ENCODE assay signal across 22 cellular contexts in genomic region chr12:79515526-79515935, GRCh38.
DNase-seq lines count a peak whose midpoint lies in the region; FAIRE-seq and TF ChIP-seq lines count a peak whose summit lies in the region.
"Had no signal": no experiment of that assay in that cellular context is flagged by ENCODE, and none has a peak within 500 bp of the region (broad histone marks: within the 10 kb centered on the region; RNA-seq: fewer than 3 reads in every experiment).

No MANE protein-coding gene starts in this region.

- no peak for FAIRE-seq in H1 (lab: Jason Lieb, UNC)
- FAIRE-seq: A549, GM12892 had no signal

- H3K27me3 ChIP-seq in H1 (replicated peaks in 1 of 4; ENCODE audit: control insufficient read depth in 3 of 4, extremely low read depth in 1 of 4, insufficient read depth in 3 of 4, low read length in 3 of 4) (no peaks in the 10 kb centered on the region), WERI-Rb-1 (ENCODE audit: insufficient read depth, low read depth, severe bottlenecking) (no peaks in the 10 kb centered on the region)
- H3K27me3 ChIP-seq: BLaER1 had no signal

- 100% methylated on average over 1 of the region's 3 CpGs; no CpG with 5 or more reads in 1 of the 2 experiments for WGBS in H1 (ENCODE audit: extremely low coverage in 1 of 2, insufficient coverage in 1 of 2, insufficient read length in 1 of 2, insufficient replicate concordance in 2 of 2, low coverage in 1 of 2, low lambda C conversion rate in 2 of 2, missing lambda C conversion rate in 1 of 2), 2 experiments

- H3K23ac ChIP-seq in H1 (ENCODE audit: insufficient read length): no peak overlapping the region

- no peak overlapping the region for H2BK12ac ChIP-seq in H1 (ENCODE audit: low read depth, low read length)

- no peak overlapping the region for H3K14ac ChIP-seq in H1 (ENCODE audit: insufficient read length)

- H3K4me3 Mint-ChIP-seq in osteocyte (ENCODE audit: unreplicated experiment): no peak overlapping the region
- H3K4me3 Mint-ChIP-seq: CD4-positive, alpha-beta memory T cell had no signal

- no peak for TF ChIP-seq POLR2A in H1 (IDR thresholded peaks at IDR 0.05; ENCODE audit: control extremely low read depth in 1 of 2, low read depth in 2 of 2, low read length in 2 of 2)

- no peak for TF ChIP-seq EP300 in H1 (IDR thresholded peaks at IDR 0.05; ENCODE audit: borderline replicate concordance in 1 of 2, low read depth in 2 of 2, low read length in 2 of 2)

- H4K20me1 ChIP-seq in H1 (replicated peaks in 1 of 2; ENCODE audit: control insufficient read depth in 1 of 2, insufficient read depth in 2 of 2, low read length in 2 of 2): no peaks in the 10 kb centered on the region
- H4K20me1 ChIP-seq: BLaER1 had no signal

- no peaks in the 10 kb centered on the region for H3K79me1 ChIP-seq in H1 (ENCODE audit: low read depth, low read length)

- peaks cover 6% of the 10 kb centered on the region for H3K36me3 Mint-ChIP-seq in osteocyte (ENCODE audit: unreplicated experiment)

- TF ChIP-seq CTCF in H1 (IDR thresholded peaks at IDR 0.05; ENCODE audit: control extremely low read depth in 1 of 3, insufficient read depth in 1 of 3, low read depth in 1 of 3, low read length in 3 of 3) (no peak), osteocyte (IDR thresholded peaks at IDR 0.05) (no peak), WERI-Rb-1 (IDR thresholded peaks at IDR 0.05; ENCODE audit: low read depth, low read length) (no peak)

- H3K56ac ChIP-seq in H1 (replicated peaks; ENCODE audit: insufficient read length, low read depth, low read length): no peak overlapping the region

- H3K4me3 ChIP-seq in H1 (ENCODE audit: extremely low read depth in 1 of 4, insufficient read depth in 2 of 4, low read depth in 3 of 4, low read length in 4 of 4) (no peak overlapping the region), WERI-Rb-1 (ENCODE audit: low read depth, low read length) (no peak overlapping the region)
- H3K4me3 ChIP-seq: A549, BLaER1, HAP-1 had no signal

- H3K4me2 ChIP-seq in H1 (ENCODE audit: insufficient read depth in 1 of 2, low read depth in 2 of 2, low read length in 2 of 2): no peak overlapping the region
- H3K4me2 ChIP-seq: A549, BLaER1 had no signal

- no peaks in the 10 kb centered on the region for H3K27me3 Mint-ChIP-seq in osteocyte (ENCODE audit: unreplicated experiment)
- H3K27me3 Mint-ChIP-seq: CD4-positive, alpha-beta memory T cell had no signal

- no peak overlapping the region for H3K9ac ChIP-seq in H1 (replicated peaks in 1 of 4; ENCODE audit: extremely low read depth in 1 of 4, low read depth in 3 of 4, low read length in 3 of 4)
- H3K9ac ChIP-seq: BLaER1 had no signal

- H3K23me2 ChIP-seq in H1 (ENCODE audit: low read depth, low read length): no peaks in the 10 kb centered on the region

- H2BK120ac ChIP-seq in H1 (replicated peaks; ENCODE audit: low read depth, low read length): no peak overlapping the region

- no peak overlapping the region for H4K5ac ChIP-seq in H1 (ENCODE audit: insufficient read length, low read depth, low read length)

- H3K4me1 ChIP-seq in H1 (replicated peaks in 1 of 4; ENCODE audit: control insufficient read depth in 3 of 4, insufficient read depth in 4 of 4, low read length in 3 of 4): peaks cover 1 to 11% (median 4%) of the 10 kb centered on the region in 4 experiments; a peak in 3 of 7 replicates
- H3K4me1 ChIP-seq: A549, BLaER1, HAP-1 had no signal

- no peak for TF ChIP-seq RAD21 in H1 (IDR thresholded peaks at IDR 0.05 in 1 of 2, conservative IDR thresholded peaks at IDR 0.05 in 1 of 2; ENCODE audit: low read depth in 2 of 2, low read length in 2 of 2)

- POLR2A ChIA-PET in H1 (lab: Charles Lee; ENCODE audit: partially characterized antibody): no interaction called here

- no peak overlapping the region for H4K8ac ChIP-seq in H1 (ENCODE audit: extremely low read depth, insufficient read depth, low read length)

- no peak overlapping the region for H2AK5ac ChIP-seq in H1 (ENCODE audit: low read depth, low read length)

- no peak overlapping the region for H3K18ac ChIP-seq in H1 (ENCODE audit: extremely low read depth, low read length)

- H3K79me2 ChIP-seq in H1 (ENCODE audit: control insufficient read depth in 1 of 2, insufficient read depth in 2 of 2, low read length in 2 of 2): no peaks in the 10 kb centered on the region

- in situ Hi-C loops in KBM-7 (cut with MboI; ENCODE audit: low pct_unique_long_range_greater_than_20kb, low sequenced_read_pairs): no loop called here

- H3K27ac ChIP-seq in H1 (ENCODE audit: low read depth, low read length) (no peak overlapping the region), WERI-Rb-1 (no peak overlapping the region)
- H3K27ac ChIP-seq: BLaER1, RWPE1 had no signal

- CTCF ChIA-PET in H1 (lab: Charles Lee; ENCODE audit: partially characterized antibody): interaction anchor here (1.0 kb wide), 1 partner anchor 32 kb away, joined by 3 read pairs; no protein-coding TSS in a partner anchor

- no peak overlapping the region for H4K91ac ChIP-seq in H1 (replicated peaks; ENCODE audit: insufficient read length, low read length)

- H3K36me3 ChIP-seq in H1 (ENCODE audit: control insufficient read depth in 2 of 4, insufficient read depth in 4 of 4, low read length in 3 of 4): no peaks in the 10 kb centered on the region
- no peaks in the 10 kb centered on the region for H3K36me3 ChIP-seq in WERI-Rb-1
- H3K36me3 ChIP-seq: BLaER1, HAP-1 had no signal

- DNase-seq in EL (peak; percentile 7), NCI-H226 (peak; percentile 61), H1 (ENCODE audit: low read depth in 1 of 2, low spot score in 2 of 2) (no peak), osteocyte (ENCODE audit: extremely low spot score, unreplicated experiment) (no peak), WERI-Rb-1 (no peak), KBM-7 (no peak)
- DNase-seq in activated effector memory CD4-positive, alpha-beta T cell treated with Interleukin-2 at 50 U/mL for 16 hours: no peak
- DNase-seq in stimulated activated naive CD4-positive, alpha-beta T cell treated with Interleukin-2 at 50 U/mL for 16 hours (lab: John Stamatoyannopoulos, UW): no peak
- DNase-seq: Calu3; CD4-positive, alpha-beta memory T cell; KG1; MV-4-11; NCI-H187; NCI-H2107; NCI-H2227 treated with DMSO at 0.1 percent for 48 hours; NCI-H524; PC-3 had no signal

- peaks cover 7% of the 10 kb centered on the region for H3K9me3 Mint-ChIP-seq in osteocyte (ENCODE audit: unreplicated experiment)

- no peaks in the 10 kb centered on the region for H3K9me3 ChIP-seq in H1 (ENCODE audit: insufficient read depth in 2 of 2, low read depth in 1 of 2, low read length in 1 of 2)
- no peaks in the 10 kb centered on the region for H3K9me3 ChIP-seq in WERI-Rb-1 (ENCODE audit: severe bottlenecking)
- H3K9me3 ChIP-seq: HAP-1 had no signal

- peak overlapping the region; percentile 40; the same call in 1 of the 2 replicates for H2BK20ac ChIP-seq in H1 (ENCODE audit: low read length)

- peaks cover 38% of the 10 kb centered on the region for H3K4me1 Mint-ChIP-seq in osteocyte (ENCODE audit: unreplicated experiment)
- H3K4me1 Mint-ChIP-seq: CD4-positive, alpha-beta memory T cell had no signal

- H2BK15ac ChIP-seq in H1 (ENCODE audit: low read length): no peak overlapping the region

- no peak overlapping the region for H3K4ac ChIP-seq in H1 (replicated peaks; ENCODE audit: insufficient read length, low read depth, low read length)

- H2AFZ ChIP-seq in H1 (ENCODE audit: low read length): no peak overlapping the region

- H3K27ac Mint-ChIP-seq in osteocyte (ENCODE audit: unreplicated experiment): peak overlapping the region; percentile 75
- H3K27ac Mint-ChIP-seq: CD4-positive, alpha-beta memory T cell had no signal

- 0 out of 2 replicates have a peak overlapping the region, but pooled peaks have one; percentile 73 for H2BK5ac ChIP-seq in H1 (ENCODE audit: low read depth, low read length)

TF ChIP-seq in H1, 55 proteins besides CTCF, POLR2A, EP300 and RAD21:
- TF ChIP-seq RFX5 (IDR thresholded peaks at IDR 0.05; ENCODE audit: borderline replicate concordance, low read depth, low read length): no peak
- TF ChIP-seq YY1 (IDR thresholded peaks at IDR 0.05; ENCODE audit: low read depth, low read length): no peak
- TF ChIP-seq RXRA (IDR thresholded peaks at IDR 0.05; ENCODE audit: insufficient read depth, low read depth, low read length): no peak
- no peak for TF ChIP-seq KDM4A (IDR thresholded peaks at IDR 0.05; ENCODE audit: low read depth, low read length, severe bottlenecking)
- TF ChIP-seq ASH2L (IDR thresholded peaks at IDR 0.05; ENCODE audit: low read length): no peak
- TF ChIP-seq CBX8 (IDR thresholded peaks at IDR 0.05; ENCODE audit: borderline replicate concordance, low read depth, low read length): no peak
- no peak for TF ChIP-seq HDAC2 (IDR thresholded peaks at IDR 0.05; ENCODE audit: borderline replicate concordance in 1 of 2, low read depth in 2 of 2, low read length in 2 of 2)
- no peak for TF ChIP-seq TAF1 (IDR thresholded peaks at IDR 0.05; ENCODE audit: low read depth, low read length)
- no peak for TF ChIP-seq CTBP2 (IDR thresholded peaks at IDR 0.05; ENCODE audit: borderline replicate concordance, insufficient read depth, insufficient read length, low read length)
- TF ChIP-seq JUND (IDR thresholded peaks at IDR 0.05; ENCODE audit: low read length): no peak
- TF ChIP-seq CHD2 (IDR thresholded peaks at IDR 0.05; ENCODE audit: low read length): no peak
- no peak for TF ChIP-seq SIRT6 (IDR thresholded peaks at IDR 0.05; ENCODE audit: low read length)
- TF ChIP-seq KDM1A (IDR thresholded peaks at IDR 0.05; ENCODE audit: borderline replicate concordance, low read length): no peak
- no peak for TF ChIP-seq POLR2AphosphoS5 (IDR thresholded peaks at IDR 0.05; ENCODE audit: low read depth, low read length)
- no peak for TF ChIP-seq MAFK (IDR thresholded peaks at IDR 0.05; ENCODE audit: low read depth, low read length)
- no peak for TF ChIP-seq EGR1 (IDR thresholded peaks at IDR 0.05; ENCODE audit: borderline replicate concordance, low read depth, low read length)
- no peak for TF ChIP-seq RBBP5 (IDR thresholded peaks at IDR 0.05; ENCODE audit: borderline replicate concordance, low read depth, low read length)

Comparison
In these comparisons a context has a peak if more than half of its experiments do, and no peak if none do; other contexts are left out.
1. DNase-seq: peak in EL (single experiment) and NCI-H226 (single experiment); none in H1 (0 of 2), osteocyte (single experiment), activated effector memory CD4-positive, alpha-beta T cell treated with Interleukin-2 at 50 U/mL for 16 hours (single experiment), stimulated activated naive CD4-positive, alpha-beta T cell treated with Interleukin-2 at 50 U/mL for 16 hours (single experiment), WERI-Rb-1 (single experiment) and KBM-7 (single experiment).